Comparison of ENCODE assay signal across 20 cellular contexts in the genomic region with DNA sequence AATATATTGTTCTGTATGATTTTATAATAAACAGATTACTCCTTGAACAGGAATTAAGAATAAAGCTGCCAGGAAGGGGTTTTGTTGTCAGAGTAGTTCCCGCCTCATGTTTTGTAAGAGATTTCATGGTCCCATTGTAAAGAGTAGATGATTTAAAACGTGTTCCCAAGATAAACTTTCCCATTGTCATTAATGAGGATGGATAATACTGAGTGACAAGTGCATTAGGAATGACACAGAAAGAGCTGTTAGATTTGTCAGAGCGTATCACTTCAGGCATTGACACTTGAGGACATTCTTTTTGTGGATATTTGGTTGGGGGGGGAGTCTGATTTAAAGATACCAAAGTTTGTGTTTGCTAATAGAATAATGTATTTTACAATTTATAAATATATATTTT.
DNase-seq lines count a peak whose midpoint lies in the region; ATAC-seq, FAIRE-seq and TF ChIP-seq lines count a peak whose summit lies in the region.
"Had no signal": no experiment of that assay in that cellular context is flagged by ENCODE, and none has a peak within 500 bp of the region (broad histone marks: within the 10 kb centered on the region; RNA-seq: fewer than 3 reads in every experiment).

No MANE protein-coding gene starts in this region.

- H3K27me3 Mint-ChIP-seq in neural progenitor cell (ENCODE audit: insufficient read depth, low read depth) (no peaks in the 10 kb centered on the region), chondrocyte (ENCODE audit: low read depth) (no peaks in the 10 kb centered on the region)
- H3K27me3 Mint-ChIP-seq: CD4-positive, alpha-beta memory T cell had no signal

- intact Hi-C loops in A673 (cut with micrococcal nuclease; ENCODE audit: unreplicated experiment), result no loop called here

- H3K27me3 ChIP-seq in A673 (replicated peaks; ENCODE audit: insufficient read depth, low read depth, low read length, poor library complexity) (no peaks in the 10 kb centered on the region), neural progenitor cell (no peaks in the 10 kb centered on the region)

- no peaks in the 10 kb centered on the region for H3K79me2 ChIP-seq in neural progenitor cell (ENCODE audit: low read depth)

- FAIRE-seq in islet of Langerhans (lab: Jason Lieb, UNC), result peak; percentile 43
- FAIRE-seq: A549, GM12891, GM18507 had no signal

- DNase-seq in A673 (ENCODE audit: low spot score) (peak; percentile 63), neural progenitor cell (ENCODE audit: low spot score) (peak; percentile 64), NCI-H69 (lab: John Stamatoyannopoulos, UW) (no peak), chondrocyte (ENCODE audit: low spot score) (no peak)
- DNase-seq: 8988T; C1 segment of cervical spinal cord; Calu3; CD4-positive, alpha-beta memory T cell; COR-L47; DMS53; DMS79 treated with DMSO at 0.1 percent for 48 hours; GF-D8; GM23248; H9 had no signal

- peak overlapping the region; percentile 27 for H3K27ac Mint-ChIP-seq in neural progenitor cell
- no peak overlapping the region for H3K27ac Mint-ChIP-seq in chondrocyte (ENCODE audit: unreplicated experiment)
- H3K27ac Mint-ChIP-seq: CD4-positive, alpha-beta memory T cell; H9 had no signal

- H3K36me3 Mint-ChIP-seq in neural progenitor cell (peaks cover 15% of the 10 kb centered on the region), chondrocyte (ENCODE audit: low read depth) (no peaks in the 10 kb centered on the region)

- H3F3A ChIP-seq in neural progenitor cell (ENCODE audit: low read depth), result peaks cover 23% of the 10 kb centered on the region

- BruUV-seq in A673 (replicated peaks; lab: Mats Ljungman, UMichigan), result no TSS peak

- H3K4me3 ChIP-seq in A673 (ENCODE audit: low read depth, low read length, poor library complexity, severe bottlenecking) (no peak overlapping the region), neural progenitor cell (no peak overlapping the region)
- H3K4me3 ChIP-seq: A549, GM23248 had no signal

- H3K4me1 Mint-ChIP-seq in neural progenitor cell (peaks cover 33% of the 10 kb centered on the region), chondrocyte (ENCODE audit: low read depth) (no peaks in the 10 kb centered on the region)
- H3K4me1 Mint-ChIP-seq: CD4-positive, alpha-beta memory T cell had no signal

- H3K4me1 ChIP-seq in A673 (ENCODE audit: insufficient read depth, low read length, poor library complexity, severe bottlenecking), result peaks cover 10% of the 10 kb centered on the region
- H3K4me1 ChIP-seq in neural progenitor cell, result peaks cover 30% of the 10 kb centered on the region
- H3K4me1 ChIP-seq: A549 had no signal

- POLR2A ChIA-PET in A673 (lab: Charles Lee; ENCODE audit: low non-redundant PET), result interaction anchor here (0.7 kb wide), 1 partner anchor 583 kb away, joined by 4 read pairs; no protein-coding TSS in a partner anchor

- no peaks in the 10 kb centered on the region for H3K9me3 Mint-ChIP-seq in neural progenitor cell
- no peaks in the 10 kb centered on the region for H3K9me3 Mint-ChIP-seq in chondrocyte (ENCODE audit: low read depth)
- H3K9me3 Mint-ChIP-seq: CD4-positive, alpha-beta memory T cell; H9 had no signal

- no peak for TF ChIP-seq CTCF in A673 (conservative IDR thresholded peaks at IDR 0.05; ENCODE audit: low read depth, low read length)
- TF ChIP-seq CTCF in neural progenitor cell (IDR thresholded peaks at IDR 0.05), result no peak
- no peak for TF ChIP-seq CTCF in chondrocyte (IDR thresholded peaks at IDR 0.05)

- no peaks in the 10 kb centered on the region for H3K36me3 ChIP-seq in A673 (ENCODE audit: insufficient read depth, low read length, poor library complexity, severe bottlenecking)
- no peaks in the 10 kb centered on the region for H3K36me3 ChIP-seq in neural progenitor cell

- no peak overlapping the region for H3K27ac ChIP-seq in A673 (ENCODE audit: low read depth, low read length, poor library complexity, severe bottlenecking)
- H3K27ac ChIP-seq in neural progenitor cell, result peak overlapping the region; percentile 61
- H3K27ac ChIP-seq: A549, GM23248 had no signal

- no peak for ATAC-seq in GM18520 (IDR thresholded peaks at IDR 0.05; ENCODE audit: unreplicated experiment)
- ATAC-seq: A549, HCT116 had no signal

- H3K9ac ChIP-seq in neural progenitor cell, result no peak overlapping the region
- H3K9ac ChIP-seq: GM23248 had no signal

- CTCF ChIA-PET in A673 (lab: Charles Lee), result no interaction called here

- H3K9me3 ChIP-seq in A673 (ENCODE audit: low read depth, low read length, poor library complexity, severe bottlenecking) (no peaks in the 10 kb centered on the region), neural progenitor cell (ENCODE audit: low read depth) (no peaks in the 10 kb centered on the region)
- H3K9me3 ChIP-seq: A549 had no signal

- H2AFZ ChIP-seq in neural progenitor cell (replicated peaks), result no peak overlapping the region
- H2AFZ ChIP-seq: GM23248 had no signal

- no peaks in the 10 kb centered on the region for H4K20me1 ChIP-seq in neural progenitor cell (ENCODE audit: low read depth)

- H3K4me3 Mint-ChIP-seq in neural progenitor cell, result peak overlapping the region; percentile 16
- no peak overlapping the region for H3K4me3 Mint-ChIP-seq in chondrocyte (ENCODE audit: unreplicated experiment)
- H3K4me3 Mint-ChIP-seq: CD4-positive, alpha-beta memory T cell; H9 had no signal

- H3K4me2 ChIP-seq in neural progenitor cell, result peak overlapping the region; percentile 59
- H3K4me2 ChIP-seq: A549 had no signal

Comparison
In these comparisons a context has a peak if more than half of its experiments do, and no peak if none do; other contexts are left out.
1. DNase-seq: peak in A673 (single experiment) and neural progenitor cell (single experiment); none in NCI-H69 (single experiment) and chondrocyte (single experiment).